In the genomic region with DNA sequence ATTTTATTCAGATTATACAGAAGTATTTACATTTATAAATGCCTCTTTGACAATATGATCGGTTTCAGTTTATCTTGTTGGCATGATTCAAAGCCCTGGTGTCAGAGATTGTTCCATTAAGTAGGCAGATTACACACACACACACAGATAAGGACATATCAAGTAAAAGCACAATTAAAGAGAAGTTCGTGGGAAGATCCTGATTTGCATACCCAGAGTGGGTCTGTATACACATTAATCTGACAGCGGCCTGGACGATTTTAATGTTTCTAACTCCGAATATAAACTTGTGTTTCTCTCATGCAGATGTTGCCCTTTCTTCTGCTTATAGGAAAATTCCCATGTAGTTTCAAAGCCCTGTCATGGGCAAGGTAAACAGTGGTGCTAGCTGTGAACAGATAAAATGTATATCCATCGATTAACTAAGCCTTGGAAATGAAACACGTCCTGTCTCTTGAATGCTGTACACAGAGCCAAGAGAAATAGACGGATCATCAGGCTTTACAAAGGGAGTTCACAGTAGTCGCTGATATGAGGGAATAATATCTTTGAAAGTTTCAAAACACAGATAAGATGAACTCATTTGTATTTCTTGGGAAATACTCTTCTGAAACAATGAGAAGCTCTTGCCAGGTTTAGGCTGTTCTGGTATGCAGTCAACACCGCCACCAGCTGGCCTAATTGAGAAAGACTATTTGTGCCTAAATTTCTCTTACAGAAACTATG, we compare ENCODE assay signal across 8 cellular contexts.
DNase-seq lines count a peak whose midpoint lies in the region; TF ChIP-seq lines count a peak whose summit lies in the region.

No MANE protein-coding gene starts in this region.

- 58 to 65% methylated on average over 10 of the region's 10 CpGs for WGBS in GM23248 (ENCODE audit: low coverage in 1 of 2, low lambda C conversion rate in 2 of 2, missing lambda C conversion rate in 2 of 2), 2 experiments

- H3K9me3 ChIP-seq in GM23248 (ENCODE audit: low read depth) = no peaks in the 10 kb centered on the region

- H3K27ac ChIP-seq in GM23248 = no peak overlapping the region

- peaks cover 12% of the 10 kb centered on the region for H3F3A ChIP-seq in GM23248 (ENCODE audit: insufficient read depth)

- H3K4me1 ChIP-seq in GM23248 (ENCODE audit: insufficient read depth) = peaks cover 25% of the 10 kb centered on the region

- H3K9ac ChIP-seq in GM23248 = no peak overlapping the region

- TF ChIP-seq CTCF in AG10803 (conservative IDR thresholded peaks at IDR 0.05; ENCODE audit: low read length) = peak; percentile 87

- no peaks in the 10 kb centered on the region for H4K20me1 ChIP-seq in GM23248 (ENCODE audit: insufficient read depth)

- no peak overlapping the region for H2AFZ ChIP-seq in GM23248

- DNase-seq in AG10803 (ENCODE audit: low read depth) (peak; percentile 77), GM23248 (peak; percentile 89), NCI-H526 treated with DMSO at 0.1 percent for 48 hours (lab: John Stamatoyannopoulos, UW) (peak; percentile 42), lung microvascular endothelial cell (ENCODE audit: low read depth in 2 of 2) (peak; percentile 83 to 89), cortex of kidney (lab: John Stamatoyannopoulos, UW) (no peak)
- peak; percentile 5 to 47 for DNase-seq in activated CD4-positive, alpha-beta T cell treated with anti-CD3 and anti-CD28 coated beads, Interleukin-2, amount 50 U/mL, for 24 hours (ENCODE audit: low read depth in 1 of 2, low spot score in 1 of 2)
- DNase-seq in effector CD4-positive, alpha-beta T cell = peak; percentile 30
- peak; percentile 23 for DNase-seq in stimulated activated CD8-positive, alpha-beta memory T cell treated with anti-CD3 and anti-CD28 coated beads, Interleukin-4, amount 100 ng/mL, for 24 hours (ENCODE audit: low read depth)

- in situ Hi-C loops in GM23248 (cut with MboI) = loop anchor here (10.0 kb wide), 1 partner anchor 759 kb away; no protein-coding TSS in a partner anchor

- H3K9me2 ChIP-seq in GM23248 (ENCODE audit: insufficient read depth) = no peaks in the 10 kb centered on the region

- peak overlapping the region; percentile 44 for H3K4me2 ChIP-seq in GM23248 (ENCODE audit: unreplicated experiment)

- H3K4me3 ChIP-seq in AG10803 (ENCODE audit: low read length) (no peak overlapping the region), GM23248 (no peak overlapping the region)

- no peaks in the 10 kb centered on the region for H3K27me3 ChIP-seq in GM23248 (replicated peaks; ENCODE audit: insufficient read depth)

- H3K36me3 ChIP-seq in GM23248 (ENCODE audit: low read depth) = no peaks in the 10 kb centered on the region

- H3K79me2 ChIP-seq in GM23248 (ENCODE audit: insufficient read depth) = no peaks in the 10 kb centered on the region
